Comparison of ENCODE assay signal across 16 cellular contexts in the genomic region with DNA sequence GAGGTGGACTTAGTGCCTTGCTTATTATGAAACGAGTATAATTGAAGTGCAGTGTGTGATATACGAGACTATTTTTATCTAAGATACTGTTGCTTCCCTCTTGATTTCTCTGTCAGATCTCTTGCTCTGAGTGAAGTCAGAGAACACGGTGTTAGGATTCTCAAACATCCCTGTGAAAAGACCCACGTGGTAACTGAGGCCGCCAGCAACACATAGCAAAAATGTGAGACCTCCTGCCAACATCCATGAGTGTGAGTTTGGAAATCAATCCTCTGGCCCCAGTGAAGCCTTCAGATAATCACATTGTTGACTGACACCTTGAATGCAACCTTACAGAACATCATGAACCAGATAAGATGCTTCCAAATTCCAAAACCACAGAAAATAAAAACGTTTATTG.
DNase-seq lines count a peak whose midpoint lies in the region; ATAC-seq and TF ChIP-seq lines count a peak whose summit lies in the region.
"Had no signal": no experiment of that assay in that cellular context is flagged by ENCODE, and none has a peak within 500 bp of the region (broad histone marks: within the 10 kb centered on the region; RNA-seq: fewer than 3 reads in every experiment).

No MANE protein-coding gene starts in this region.

- peak overlapping the region; percentile 48 for H2AFZ ChIP-seq in PC-9

- no peaks in the 10 kb centered on the region for H3K36me3 ChIP-seq in PC-9 (ENCODE audit: low read depth)
- H3K36me3 ChIP-seq in right atrium auricular region = no peaks in the 10 kb centered on the region
- no peaks in the 10 kb centered on the region for H3K36me3 ChIP-seq in adrenal gland (replicated peaks in 1 of 2)
- H3K36me3 ChIP-seq: BLaER1 treated with 17β-estradiol and CSF1 and Interleukin-3, amounts not matched to agents 10 nM and 100 nM had no signal

- H4K20me1 ChIP-seq in PC-9 (ENCODE audit: insufficient read depth) = no peaks in the 10 kb centered on the region
- H4K20me1 ChIP-seq: BLaER1 treated with 17β-estradiol and CSF1 and Interleukin-3, amounts not matched to agents 10 nM and 100 nM had no signal

- BruUV-seq in PC-9 (replicated peaks; lab: Mats Ljungman, UMichigan) = no TSS peak

- H3K27ac ChIP-seq in PC-9 (no peak overlapping the region), right atrium auricular region (peak overlapping the region; percentile 44 to 82), adrenal gland (no peak overlapping the region)
- H3K27ac ChIP-seq: BLaER1 treated with 17β-estradiol and CSF1 and Interleukin-3, amounts not matched to agents 10 nM and 100 nM had no signal

- no peaks in the 10 kb centered on the region for H3K9me3 ChIP-seq in PC-9 (ENCODE audit: insufficient read depth, low read depth)
- H3K9me3 ChIP-seq in right atrium auricular region = no peaks in the 10 kb centered on the region
- no peaks in the 10 kb centered on the region for H3K9me3 ChIP-seq in adrenal gland (replicated peaks in 1 of 3)
- H3K9me3 ChIP-seq: BLaER1 treated with 17β-estradiol and CSF1 and Interleukin-3, amounts not matched to agents 10 nM and 100 nM; SK-N-SH had no signal

- POLR2A ChIA-PET in PC-9 (lab: Charles Lee; ENCODE audit: unreplicated experiment) = no interaction called here

- H3K4me3 ChIP-seq in PC-9 (no peak overlapping the region), fibroblast of pulmonary artery (replicated peaks; ENCODE audit: low read depth, low read length) (no peak overlapping the region), right atrium auricular region (no peak overlapping the region), adrenal gland (no peak overlapping the region)
- H3K4me3 ChIP-seq: BLaER1 treated with 17β-estradiol and CSF1 and Interleukin-3, amounts not matched to agents 10 nM and 100 nM had no signal

- H3K4me2 ChIP-seq in PC-9 = no peak overlapping the region
- H3K4me2 ChIP-seq: BLaER1 treated with 17β-estradiol and CSF1 and Interleukin-3, amounts not matched to agents 10 nM and 100 nM; SK-N-SH had no signal

- intact Hi-C loops in PC-9 (cut with micrococcal nuclease; ENCODE audit: unreplicated experiment) = loop anchor here (5.0 kb wide), 1 partner anchor 957 kb away; a partner anchor contains a TSS
- intact Hi-C loops in adrenal gland (cut with DNase I) = no loop called here

- CTCF ChIA-PET in PC-9 (lab: Charles Lee) = no interaction called here

- no peak for TF ChIP-seq POLR2A in adrenal gland (IDR thresholded peaks at IDR 0.05)

- no peak for DNase-seq in PC-9
- peak; percentile 71 for DNase-seq in fibroblast of pulmonary artery (ENCODE audit: low read depth)
- no peak for DNase-seq in right atrium auricular region (ENCODE audit: low spot score)
- DNase-seq in adrenal gland = no peak
- DNase-seq in ACHN = no peak
- DNase-seq: DMS 273 treated with DMSO at 0.1 percent for 48 hours, H7, NCI-H146, NCI-H2081 treated with DMSO at 0.1 percent for 48 hours, NCI-H2227 treated with DMSO at 0.1 percent for 48 hours, NCI-H526 treated with DMSO at 0.1 percent for 48 hours, PC-3, SK-N-SH had no signal

- H3K27me3 ChIP-seq in PC-9 (ENCODE audit: insufficient read depth, low read depth) (no peaks in the 10 kb centered on the region), right atrium auricular region (no peaks in the 10 kb centered on the region), adrenal gland (no peaks in the 10 kb centered on the region)
- H3K27me3 ChIP-seq: BLaER1 treated with 17β-estradiol and CSF1 and Interleukin-3, amounts not matched to agents 10 nM and 100 nM had no signal

- no peak for TF ChIP-seq CTCF in PC-9 (conservative IDR thresholded peaks at IDR 0.05)
- TF ChIP-seq CTCF in fibroblast of pulmonary artery (IDR thresholded peaks at IDR 0.05; ENCODE audit: low read length, missing control alignments) = no peak
- TF ChIP-seq CTCF in right atrium auricular region (IDR thresholded peaks at IDR 0.05) = no peak
- no peak for TF ChIP-seq CTCF in adrenal gland (IDR thresholded peaks at IDR 0.05)

- H3K79me2 ChIP-seq in PC-9 (ENCODE audit: low read depth) = no peaks in the 10 kb centered on the region

- no peaks in the 10 kb centered on the region for H3K9me2 ChIP-seq in PC-9 (ENCODE audit: insufficient read depth)
- H3K9me2 ChIP-seq: SK-N-SH had no signal

- no peak for ATAC-seq in HG03565 (IDR thresholded peaks at IDR 0.05; ENCODE audit: unreplicated experiment)
- ATAC-seq in HG02798 (IDR thresholded peaks at IDR 0.05; ENCODE audit: poor library complexity, unreplicated experiment) = no peak
- ATAC-seq: PC-3 had no signal

- no peaks in the 10 kb centered on the region for H3F3A ChIP-seq in PC-9 (ENCODE audit: insufficient read depth, low read depth)

- H3K4me1 ChIP-seq in PC-9 (replicated peaks; ENCODE audit: insufficient read depth) (no peaks in the 10 kb centered on the region), right atrium auricular region (peaks cover 0 to 19% of the 10 kb centered on the region in 2 donors), adrenal gland (replicated peaks in 1 of 2) (no peaks in the 10 kb centered on the region)

- 50 to 59% (median 51%) methylated on average over 6 of the region's 6 CpGs for WGBS in adrenal gland, 4 donors

- in situ Hi-C loops in ACHN (cut with HindIII; ENCODE audit: low pct_ligation_motif_present, low pct_unique_long_range_greater_than_20kb, low sequenced_read_pairs) = no loop called here

Comparison
In these comparisons a context has a peak if more than half of its experiments do, and no peak if none do; other contexts are left out.
1. H3K27ac ChIP-seq: peak in right atrium auricular region (2 of 2); none in PC-9 (single experiment) and adrenal gland (0 of 5).